Comparison of ENCODE assay signal across 18 cellular contexts in genomic region chr20:31829731-31830130, GRCh38. TPM values are rescaled to one million over a fixed set of nuclear protein-coding genes. Genes with fewer than 3 reads are reported as not detected.
A peak's percentile ranks its signal among the peaks of the same experiment; 100 is the strongest.
DNase-seq lines count a peak whose midpoint lies in the region; ATAC-seq and TF ChIP-seq lines count a peak whose summit lies in the region.
"Had no signal": no experiment of that assay in that cellular context is flagged by ENCODE, and none has a peak within 500 bp of the region (broad histone marks: within the 10 kb centered on the region; RNA-seq: fewer than 3 reads in every experiment).

No MANE protein-coding gene starts in this region.

- H3K4me2 ChIP-seq in osteoblast (ENCODE audit: insufficient read depth, low read length) = no peak overlapping the region

- H3K27me3 ChIP-seq in H7 (ENCODE audit: control insufficient read depth, insufficient read depth, low read length) (no peaks in the 10 kb centered on the region), WERI-Rb-1 (ENCODE audit: insufficient read depth, low read depth, severe bottlenecking) (no peaks in the 10 kb centered on the region), osteoblast (ENCODE audit: insufficient read depth, low read length) (peaks cover 3% of the 10 kb centered on the region), body of pancreas (no peaks in the 10 kb centered on the region)

- no peak for TF ChIP-seq CTCF in WERI-Rb-1 (IDR thresholded peaks at IDR 0.05; ENCODE audit: low read depth, low read length)
- no peak for TF ChIP-seq CTCF in osteoblast (IDR thresholded peaks at IDR 0.05; ENCODE audit: extremely low read depth, low read depth, low read length)
- TF ChIP-seq CTCF in body of pancreas (IDR thresholded peaks at IDR 0.05) = no peak

- peak overlapping the region; percentile 62; the same call in 1 of the 2 replicates for H3K27ac ChIP-seq in WERI-Rb-1
- H3K27ac ChIP-seq in osteoblast (ENCODE audit: low read depth, low read length) = no peak overlapping the region
- H3K27ac ChIP-seq in body of pancreas = no peak overlapping the region

- no peaks in the 10 kb centered on the region for H3K9me3 ChIP-seq in WERI-Rb-1 (ENCODE audit: severe bottlenecking)
- H3K9me3 ChIP-seq in osteoblast (ENCODE audit: low read depth, low read length) = no peaks in the 10 kb centered on the region
- H3K9me3 ChIP-seq in body of pancreas = no peaks in the 10 kb centered on the region

- no peaks in the 10 kb centered on the region for H3K79me2 ChIP-seq in osteoblast (ENCODE audit: insufficient read depth, low read length)

- H4K20me1 ChIP-seq in osteoblast (ENCODE audit: insufficient read depth, low read length) = peaks cover 4% of the 10 kb centered on the region

- WGBS in body of pancreas, 2 donors = 83 to 86% methylated on average over 6 of the region's 6 CpGs

- no peak for TF ChIP-seq POLR2A in body of pancreas (IDR thresholded peaks at IDR 0.05)

- intact Hi-C loops in body of pancreas (cut with DNase I) = loop anchor here (5.0 kb wide), 1 partner anchor 203 kb away; no protein-coding TSS in a partner anchor

- H3K4me1 ChIP-seq in osteoblast (ENCODE audit: insufficient read depth, low read length) (no peaks in the 10 kb centered on the region), body of pancreas (no peaks in the 10 kb centered on the region)

- no peak overlapping the region for H3K4me3 ChIP-seq in H7 (ENCODE audit: insufficient read depth, low read depth, low read length)
- H3K4me3 ChIP-seq in WERI-Rb-1 (ENCODE audit: low read depth, low read length) = no peak overlapping the region
- no peak overlapping the region for H3K4me3 ChIP-seq in osteoblast (ENCODE audit: insufficient read depth, low read length)
- no peak overlapping the region for H3K4me3 ChIP-seq in body of pancreas

- H2AFZ ChIP-seq in osteoblast (ENCODE audit: low read length) = no peak overlapping the region

- DNase-seq in H7 (peak; percentile 43), WERI-Rb-1 (no peak), islet precursor cell (peak; percentile 47), osteoblast (ENCODE audit: insufficient read length, low spot score, missing footprints) (peak; percentile 32), NCI-H748 (lab: John Stamatoyannopoulos, UW; ENCODE audit: unreplicated experiment) (no peak), HuH-7 (ENCODE audit: low spot score) (no peak), body of pancreas (no peak)
- DNase-seq: CD8-positive, alpha-beta memory T cell; DMS79; H9; KBM-7; MV-4-11; NCI-H187; NCI-H2107; NCI-H510A; NCI-H774; PC-3 had no signal

- ATAC-seq in HG03025 (IDR thresholded peaks at IDR 0.05; ENCODE audit: low FRiP score, unreplicated experiment) = no peak
- ATAC-seq in body of pancreas = no peak
- ATAC-seq: PC-3 had no signal

- no peaks in the 10 kb centered on the region for H3K36me3 ChIP-seq in H7 (replicated peaks; ENCODE audit: control insufficient read depth, insufficient read depth, low read length)
- H3K36me3 ChIP-seq in WERI-Rb-1 = no peaks in the 10 kb centered on the region
- H3K36me3 ChIP-seq in osteoblast (ENCODE audit: insufficient read depth, low read length) = no peaks in the 10 kb centered on the region
- H3K36me3 ChIP-seq in body of pancreas (replicated peaks in 1 of 2; ENCODE audit: insufficient read depth in 1 of 2, low read depth in 2 of 2) = no peaks in the 10 kb centered on the region

RNA-seq across cellular contexts. Expression of gene MYLK2, which starts 10.6 kb away (rescaled TPM):
- 0.21 TPM in 1 of 2 replicates, not detected in the other for total RNA-seq in H7 (2014; rRNA removed; shearing (Covaris generic))
- under 0.01 and 0.36 TPM in 2 replicates for total RNA-seq in osteoblast
- 1 to 10 TPM; 4.9 to 9.3 TPM for total RNA-seq in body of pancreas

RNA-seq across cellular contexts. Expression of gene FOXS1, which starts 15.7 kb away (rescaled TPM):
- total RNA-seq in H7 (2014; rRNA removed; shearing (Covaris generic)) = 0.38 TPM in 1 of 2 replicates, not detected in the other
- total RNA-seq in osteoblast (under 0.01 and 0.36 TPM in 2 replicates), body of pancreas (1 to 10 TPM in 1 of 2 donors, not detected in 1; 3.0 TPM)
- total RNA-seq: CD8-positive, alpha-beta memory T cell; PC-3 had no signal

RNA-seq across cellular contexts. Expression of gene DUSP15, which starts 40.6 kb away (rescaled TPM):
- total RNA-seq in H7 (2014; rRNA removed; shearing (Covaris generic)) = 1.5 and 2.5 TPM in 2 replicates
- total RNA-seq in osteoblast (1.2 and 1.4 TPM in 2 replicates), body of pancreas (1 to 10 TPM; 2.9 to 3.6 TPM)
- total RNA-seq: CD8-positive, alpha-beta memory T cell; PC-3 had no signal

RNA-seq across cellular contexts. Expression of gene TTLL9, which starts 40.7 kb away (rescaled TPM):
- total RNA-seq in H7 (2014; rRNA removed; shearing (Covaris generic)) = 0.14 TPM in 1 of 2 replicates, not detected in the other
- total RNA-seq in osteoblast (0.59 and 0.72 TPM in 2 replicates), body of pancreas (under 1 TPM; 0.52 to 0.99 TPM)
- total RNA-seq: CD8-positive, alpha-beta memory T cell; PC-3 had no signal

Comparison
In these comparisons a context has a peak if more than half of its experiments do, and no peak if none do; other contexts are left out.
1. DNase-seq: peak in H7 (single experiment), islet precursor cell (single experiment) and osteoblast (single experiment); none in WERI-Rb-1 (single experiment), NCI-H748 (single experiment), HuH-7 (single experiment) and body of pancreas (0 of 4).